Comparison of ENCODE assay signal across 8 cellular contexts in the genomic region with DNA sequence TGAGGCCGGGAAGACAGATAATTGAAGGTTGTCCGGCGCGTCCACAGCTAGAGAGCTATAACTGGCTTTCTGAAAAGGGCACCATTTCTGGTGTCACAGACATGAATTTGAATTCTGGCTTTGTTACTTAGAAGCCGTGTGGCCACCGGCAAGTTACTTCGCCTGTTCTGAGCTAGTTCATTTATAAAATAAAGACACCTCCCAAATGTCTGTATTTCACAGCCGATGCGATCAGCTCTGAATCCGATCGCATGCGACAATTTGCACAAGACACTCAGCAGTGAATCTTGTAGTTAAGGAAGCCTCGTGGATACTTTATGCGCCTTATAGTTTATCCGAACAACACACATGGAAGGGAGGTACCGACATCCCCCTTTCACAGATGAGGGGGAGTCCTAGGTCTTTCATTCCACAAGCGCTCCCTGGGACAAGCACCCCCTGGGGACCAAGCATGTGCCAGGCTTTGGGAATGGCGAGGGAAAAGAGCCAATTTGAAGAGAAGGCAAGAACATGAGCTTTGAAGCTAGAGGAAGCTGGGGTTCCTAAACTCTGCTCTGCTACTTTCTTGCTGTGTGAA. TPM values are rescaled to one million over a fixed set of nuclear protein-coding genes. Genes with fewer than 3 reads are reported as not detected.
DNase-seq lines count a peak whose midpoint lies in the region; ATAC-seq and TF ChIP-seq lines count a peak whose summit lies in the region.

No MANE protein-coding gene starts in this region.

- H3K36me3 ChIP-seq in ES-I3 (ENCODE audit: insufficient read depth, low read length) (no peaks in the 10 kb centered on the region), breast epithelium (no peaks in the 10 kb centered on the region), aorta (ENCODE audit: control insufficient read depth in 1 of 2, insufficient read depth in 2 of 2, low read length in 1 of 2) (no peaks in the 10 kb centered on the region)

- peaks cover 7% of the 10 kb centered on the region for H3K36me3 Mint-ChIP-seq in memory B cell

- H3K9me3 ChIP-seq in ES-I3 (ENCODE audit: control insufficient read depth, insufficient read depth, low read length) (no peaks in the 10 kb centered on the region), breast epithelium (no peaks in the 10 kb centered on the region), aorta (ENCODE audit: control insufficient read depth, low read length) (no peaks in the 10 kb centered on the region)

- peak overlapping the region; percentile 93 to 94 for H3K27ac ChIP-seq in breast epithelium
- H3K27ac ChIP-seq in aorta (ENCODE audit: low read depth in 1 of 2, low read length in 2 of 2): peak overlapping the region; percentile 63 to 78

- WGBS in aorta, 2 donors: 1 to 2% methylated on average over 18 of the region's 18 CpGs

- intact Hi-C loops in breast epithelium (cut with DNase I; ENCODE audit: low total_unique reads) (no loop called here), aorta (cut with DNase I) (no loop called here)

- peak overlapping the region; percentile 89 for H3K27ac Mint-ChIP-seq in memory B cell

- peak; percentile 5 for ATAC-seq in memory B cell (ENCODE audit: low read depth)
- no peak for ATAC-seq in aorta (ENCODE audit: low FRiP score)
- no peak for ATAC-seq in GM21515 (IDR thresholded peaks at IDR 0.05; ENCODE audit: unreplicated experiment)
- no peak for ATAC-seq in HG03571 (IDR thresholded peaks at IDR 0.05; ENCODE audit: unreplicated experiment)

- peak; percentile 66 for DNase-seq in NCI-H1092 (lab: John Stamatoyannopoulos, UW)
- DNase-seq in breast epithelium (ENCODE audit: low spot score in 2 of 2): no peak
- DNase-seq in memory B cell (ENCODE audit: low spot score in 2 of 2): no peak
- DNase-seq in aorta: peak in 1 of 2 donors; percentile 81
- no peak for DNase-seq in occipital lobe (lab: John Stamatoyannopoulos, UW)

- peaks cover 41% of the 10 kb centered on the region for H3K4me1 Mint-ChIP-seq in memory B cell

- no peak for TF ChIP-seq POLR2A in breast epithelium (IDR thresholded peaks at IDR 0.05)

- H3K4me1 ChIP-seq in ES-I3 (ENCODE audit: insufficient read depth, low read length) (peaks cover 7% of the 10 kb centered on the region), breast epithelium (peaks cover 0 to 6% of the 10 kb centered on the region in 2 donors), aorta (ENCODE audit: control insufficient read depth in 1 of 2, insufficient read depth in 2 of 2, low read length in 2 of 2) (no peaks in the 10 kb centered on the region)

- H3K9ac ChIP-seq in ES-I3 (ENCODE audit: low read depth, low read length): peak overlapping the region; percentile 52

- H3K4me3 ChIP-seq in breast epithelium: peak overlapping the region; percentile 67 to 79 (median 68)
- H3K4me3 ChIP-seq in aorta (ENCODE audit: low read length in 2 of 2): peak overlapping the region; percentile 93 to 99

- H3K27me3 ChIP-seq in breast epithelium (no peaks in the 10 kb centered on the region), aorta (ENCODE audit: control insufficient read depth in 1 of 2, insufficient read depth in 2 of 2, low read length in 1 of 2) (no peaks in the 10 kb centered on the region)

- no peak for TF ChIP-seq CTCF in breast epithelium (IDR thresholded peaks at IDR 0.05)

- no peaks in the 10 kb centered on the region for H3K9me3 Mint-ChIP-seq in memory B cell

- no peaks in the 10 kb centered on the region for H3K27me3 Mint-ChIP-seq in memory B cell

- H3K4me3 Mint-ChIP-seq in memory B cell: peak overlapping the region; percentile 97

RNA-seq across cellular contexts. Expression of gene ID3, which starts 4.0 kb away (rescaled TPM):
- 100 to 1,000 TPM in 1 of 3 donors, 10 to 100 TPM in 2; 79.9 to 133 (median 90.9) TPM for total RNA-seq in breast epithelium
- 100 to 1,000 TPM; 368 to 390 TPM for total RNA-seq in aorta
- 100 to 1,000 TPM; 349 to 603 TPM for polyA plus RNA-seq in aorta
- 30.3 TPM for total RNA-seq in occipital lobe

RNA-seq across cellular contexts. Expression of gene E2F2, which starts 24.3 kb away (rescaled TPM):
- under 1 TPM; under 0.01 to 0.73 (median 0.33) TPM for total RNA-seq in breast epithelium
- total RNA-seq in aorta: under 1 TPM; 0.42 to 0.96 TPM
- polyA plus RNA-seq in aorta: under 1 TPM in 1 of 2 donors, not detected in 1; 0.50 TPM
- 0.78 TPM for total RNA-seq in occipital lobe
